11 cellular contexts compared by ENCODE assay signal in the genomic region with DNA sequence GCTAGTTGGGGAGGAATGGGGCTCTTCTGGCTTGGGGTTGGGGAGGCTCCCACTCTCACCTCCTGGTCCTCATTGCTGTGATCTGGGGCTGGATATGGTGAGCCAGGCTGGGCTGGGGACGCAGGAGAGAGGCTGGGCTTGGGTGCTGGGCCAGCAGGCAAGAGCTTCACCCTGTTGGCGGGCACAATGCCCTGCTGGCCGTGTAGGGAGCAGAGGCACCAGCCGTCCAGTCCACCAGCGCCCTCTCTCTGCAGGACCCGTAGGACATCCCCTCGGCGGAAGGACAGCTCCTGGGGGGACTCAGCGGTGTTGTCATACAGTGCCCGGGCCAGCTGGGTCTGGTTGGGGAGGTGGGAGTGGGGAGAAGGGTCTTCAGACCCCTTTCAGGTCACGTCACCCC. TPM values are rescaled to one million over a fixed set of nuclear protein-coding genes. Genes with fewer than 3 reads are reported as not detected.
A peak's percentile ranks its signal among the peaks of the same experiment; 100 is the strongest.
DNase-seq lines count a peak whose midpoint lies in the region; TF ChIP-seq lines count a peak whose summit lies in the region.
"Had no signal": no experiment of that assay in that cellular context is flagged by ENCODE, and none has a peak within 500 bp of the region (broad histone marks: within the 10 kb centered on the region; RNA-seq: fewer than 3 reads in every experiment).

No MANE protein-coding gene starts in this region.

- POLR2A ChIA-PET in MCF 10A (lab: Yijun Ruan, JAX) = no interaction called here

- H3K4me3 ChIP-seq in breast epithelium = no peak overlapping the region
- H3K4me3 ChIP-seq in astrocyte of the spinal cord (ENCODE audit: low read depth, low read length) = no peak overlapping the region
- H3K4me3 ChIP-seq: left lung had no signal

- no peaks in the 10 kb centered on the region for H3K4me1 Mint-ChIP-seq in MCF 10A (ENCODE audit: insufficient read depth, unreplicated experiment)
- peaks cover 3% of the 10 kb centered on the region for H3K4me1 Mint-ChIP-seq in activated naive CD4-positive, alpha-beta T cell treated with anti-CD3 and anti-CD28 coated beads for 36 hours (ENCODE audit: low read depth)

- no peaks in the 10 kb centered on the region for H3K9me3 Mint-ChIP-seq in MCF 10A (ENCODE audit: unreplicated experiment)
- H3K9me3 Mint-ChIP-seq in activated naive CD4-positive, alpha-beta T cell treated with anti-CD3 and anti-CD28 coated beads for 36 hours = no peaks in the 10 kb centered on the region

- TF ChIP-seq CTCF in breast epithelium (IDR thresholded peaks at IDR 0.05) = peak in 1 of 3 donors; percentile 21
- TF ChIP-seq CTCF in MCF 10A (IDR thresholded peaks at IDR 0.05; ENCODE audit: unreplicated experiment) = no peak
- TF ChIP-seq CTCF in astrocyte of the spinal cord (IDR thresholded peaks at IDR 0.05; ENCODE audit: low read depth, low read length) = peak; percentile 24

- peaks cover 33% of the 10 kb centered on the region for H3K27me3 Mint-ChIP-seq in MCF 10A (ENCODE audit: insufficient read depth, unreplicated experiment)
- peaks cover 11% of the 10 kb centered on the region for H3K27me3 Mint-ChIP-seq in activated naive CD4-positive, alpha-beta T cell treated with anti-CD3 and anti-CD28 coated beads for 36 hours (ENCODE audit: low read depth)

- intact Hi-C loops in breast epithelium (cut with DNase I; ENCODE audit: low total_unique reads) = loop anchor here (10.0 kb wide), 1 partner anchor 76 kb away; a partner anchor contains a TSS
- intact Hi-C loops in MCF 10A (cut with micrococcal nuclease) = no loop called here
- intact Hi-C loops in activated naive CD4-positive, alpha-beta T cell treated with anti-CD3 and anti-CD28 coated beads for 36 hours (cut with micrococcal nuclease) = no loop called here

- no TSS peak for BruUV-seq in MCF 10A (replicated peaks; lab: Mats Ljungman, UMichigan)

- no peak overlapping the region for H3K4me3 Mint-ChIP-seq in MCF 10A (ENCODE audit: unreplicated experiment)
- H3K4me3 Mint-ChIP-seq in activated naive CD4-positive, alpha-beta T cell treated with anti-CD3 and anti-CD28 coated beads for 36 hours = no peak overlapping the region

- in situ Hi-C loops in astrocyte of the spinal cord (cut with HindIII; ENCODE audit: low sequenced_read_pairs) = no loop called here

- peaks cover 6 to 10% of the 10 kb centered on the region in 2 donors for H3K4me1 ChIP-seq in breast epithelium
- H3K4me1 ChIP-seq: left lung had no signal

- H3K36me3 Mint-ChIP-seq in MCF 10A (ENCODE audit: insufficient read depth, unreplicated experiment) = no peaks in the 10 kb centered on the region
- H3K36me3 Mint-ChIP-seq in activated naive CD4-positive, alpha-beta T cell treated with anti-CD3 and anti-CD28 coated beads for 36 hours (ENCODE audit: low read depth) = no peaks in the 10 kb centered on the region

- TF ChIP-seq POLR2A in breast epithelium (IDR thresholded peaks at IDR 0.05) = no peak

- no peak overlapping the region for H3K27ac Mint-ChIP-seq in MCF 10A (ENCODE audit: low read depth, unreplicated experiment)
- H3K27ac Mint-ChIP-seq in activated naive CD4-positive, alpha-beta T cell treated with anti-CD3 and anti-CD28 coated beads for 36 hours = no peak overlapping the region

- H3K9me3 ChIP-seq in breast epithelium = no peaks in the 10 kb centered on the region
- H3K9me3 ChIP-seq: left lung had no signal

- no peak for DNase-seq in breast epithelium (ENCODE audit: low spot score in 2 of 2)
- DNase-seq in MCF 10A (ENCODE audit: unreplicated experiment) = no peak
- DNase-seq in astrocyte of the spinal cord (ENCODE audit: low read depth, low spot score) = no peak
- peak; percentile 44 for DNase-seq in inferior parietal cortex (ENCODE audit: extremely low spot score)
- DNase-seq in SKM-1 treated with dmso at 0.1 percent for 144 hours (lab: John Stamatoyannopoulos, UW; ENCODE audit: unreplicated experiment) = no peak
- DNase-seq in activated naive CD4-positive, alpha-beta T cell (lab: John Stamatoyannopoulos, UW) = no peak
- DNase-seq in activated naive CD4-positive, alpha-beta T cell treated with anti-CD3 and anti-CD28 coated beads for 36 hours = no peak
- DNase-seq: central memory CD4-positive, alpha-beta T cell; NCI-H1417 had no signal

- no peaks in the 10 kb centered on the region for H3K36me3 ChIP-seq in breast epithelium

- H3K27me3 ChIP-seq in breast epithelium = no peaks in the 10 kb centered on the region

- peak overlapping the region; percentile 59 to 78 for H3K27ac ChIP-seq in breast epithelium
- peak overlapping the region; percentile 93 for H3K27ac ChIP-seq in temporal lobe (ENCODE audit: low read depth, low read length)
- H3K27ac ChIP-seq: left lung had no signal

- CTCF ChIA-PET in MCF 10A (lab: Yijun Ruan, JAX) = interaction anchor here (0.6 to 1.5 kb wide), 2 partner anchors 9 to 20 kb away, joined by 3 to 9 read pairs; no protein-coding TSS in a partner anchor
- CTCF ChIA-PET in activated naive CD4-positive, alpha-beta T cell treated with anti-CD3 and anti-CD28 coated beads for 36 hours (lab: Charles Lee) = interaction anchor here (0.9 to 3.7 kb wide), 6 partner anchors 19 to 239 kb away, joined by 3 to 21 read pairs (median 3); no protein-coding TSS in a partner anchor

RNA-seq across cellular contexts. Expression of a gene that starts 4.5 kb away (rescaled TPM):
- total RNA-seq in breast epithelium (10 to 100 TPM; 15.7 to 24.6 (median 18.0) TPM), MCF 10A (2022) (not detected in 2 replicates), temporal lobe (11.1 TPM)
- not detected for total RNA-seq in activated naive CD4-positive, alpha-beta T cell treated with anti-CD3 and anti-CD28 coated beads for 36 hours

RNA-seq across cellular contexts. Expression of a gene that starts 7.8 kb away (rescaled TPM):
- total RNA-seq in breast epithelium (10 to 100 TPM in 2 of 3 donors, 1 to 10 TPM in 1; 6.4 to 53.7 (median 52.1) TPM), MCF 10A (2022) (not detected in 2 replicates), temporal lobe (155 TPM)
- total RNA-seq in activated naive CD4-positive, alpha-beta T cell treated with anti-CD3 and anti-CD28 coated beads for 36 hours = 1 to 10 TPM; 3.5 to 4.8 TPM

RNA-seq across cellular contexts. Expression of a gene that starts 12.1 kb away (rescaled TPM):
- not detected for total RNA-seq in breast epithelium
- not detected in 2 replicates for total RNA-seq in MCF 10A (2022)
- not detected for total RNA-seq in temporal lobe
- total RNA-seq in activated naive CD4-positive, alpha-beta T cell treated with anti-CD3 and anti-CD28 coated beads for 36 hours = not detected
- total RNA-seq: left lung had no signal

RNA-seq across cellular contexts. Expression of a gene that starts 16.4 kb away (rescaled TPM):
- total RNA-seq in breast epithelium = under 1 TPM in 2 of 3 donors, not detected in 1; 0.64 to 0.88 TPM
- total RNA-seq in MCF 10A (2022) = not detected in 2 replicates
- 1.5 TPM for total RNA-seq in temporal lobe
- not detected for total RNA-seq in activated naive CD4-positive, alpha-beta T cell treated with anti-CD3 and anti-CD28 coated beads for 36 hours

RNA-seq across cellular contexts. Expression of a gene that starts 39.2 kb away (rescaled TPM):
- total RNA-seq in breast epithelium (10 to 100 TPM; 45.9 to 87.2 (median 74.1) TPM), MCF 10A (2022) (153 and 167 TPM in 2 replicates), temporal lobe (38.6 TPM)
- total RNA-seq in activated naive CD4-positive, alpha-beta T cell treated with anti-CD3 and anti-CD28 coated beads for 36 hours = 100 to 1,000 TPM; 194 to 204 TPM

Comparison
In these comparisons a context has a peak if more than half of its experiments do, and no peak if none do; other contexts are left out.
1. RNA of a gene that starts 4.5 kb away (total RNA-seq): 15.7 to 24.6 TPM in breast epithelium and 11.1 TPM in temporal lobe (single experiment); not detected in activated naive CD4-positive, alpha-beta T cell treated with anti-CD3 and anti-CD28 coated beads for 36 hours and not detected in MCF 10A; every median in the first group is over 10 times any median in the second.